In the genomic region with DNA sequence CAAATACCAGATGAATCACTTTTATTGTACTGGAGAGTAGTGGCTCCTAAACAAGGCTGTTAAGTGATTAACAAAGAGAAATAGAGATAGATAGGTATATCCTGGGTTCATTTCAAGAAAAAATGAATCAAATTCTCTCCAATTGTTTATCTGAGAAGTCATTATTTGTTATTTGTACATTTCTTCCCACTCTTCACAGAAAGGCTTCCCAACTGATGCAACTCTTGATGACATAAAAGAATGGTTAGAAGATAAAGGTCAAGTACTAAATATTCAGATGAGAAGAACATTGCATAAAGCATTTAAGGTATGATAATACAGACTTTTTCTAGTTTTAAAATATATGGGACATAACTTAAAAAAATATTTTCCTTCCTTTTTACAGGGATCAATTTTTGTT, we compare ENCODE assay signal across 14 cellular contexts. TPM values are rescaled to one million over a fixed set of nuclear protein-coding genes. Genes with fewer than 3 reads are reported as not detected.
DNase-seq lines count a peak whose midpoint lies in the region; ATAC-seq and TF ChIP-seq lines count a peak whose summit lies in the region.
"Had no signal": no experiment of that assay in that cellular context is flagged by ENCODE, and none has a peak within 500 bp of the region (broad histone marks: within the 10 kb centered on the region; RNA-seq: fewer than 3 reads in every experiment).

No MANE protein-coding gene starts in this region.

- no peak for TF ChIP-seq CTCF in DOHH2 (IDR thresholded peaks at IDR 0.05; ENCODE audit: low read depth, low read length, poor library complexity, severe bottlenecking)

- DNase-seq in activated naive CD8-positive, alpha-beta T cell treated with anti-CD3 and anti-CD28 coated beads, Interleukin-2, amount 50 U/mL, for 24 hours, result no peak
- no peak for DNase-seq in naive thymus-derived CD4-positive, alpha-beta T cell
- DNase-seq in NCI-H446 treated with DMSO at 0.1 percent for 48 hours (lab: John Stamatoyannopoulos, UW) (no peak), sciatic nerve (ENCODE audit: low spot score) (no peak), NCI-H2227 treated with DMSO at 0.1 percent for 48 hours (lab: John Stamatoyannopoulos, UW) (no peak), ecto neural progenitor cell (ENCODE audit: low spot score) (no peak)
- DNase-seq: Caco-2, DMS53, NCI-H187 treated with DMSO at 0.1 percent for 48 hours, NCI-H82, SK-N-SH had no signal

- CTCF ChIA-PET in naive thymus-derived CD4-positive, alpha-beta T cell (lab: Charles Lee), result interaction anchor here (0.7 kb wide), 1 partner anchor 17 kb away, joined by 3 read pairs; no protein-coding TSS in a partner anchor

- H3K9me3 Mint-ChIP-seq in activated naive CD8-positive, alpha-beta T cell treated with anti-CD3 and anti-CD28 coated beads, Interleukin-2, amount 50 U/mL, for 24 hours, result no peaks in the 10 kb centered on the region
- no peaks in the 10 kb centered on the region for H3K9me3 Mint-ChIP-seq in naive thymus-derived CD4-positive, alpha-beta T cell

- H3K36me3 Mint-ChIP-seq in activated naive CD8-positive, alpha-beta T cell treated with anti-CD3 and anti-CD28 coated beads, Interleukin-2, amount 50 U/mL, for 24 hours (ENCODE audit: low read depth), result peaks cover 48% of the 10 kb centered on the region
- H3K36me3 Mint-ChIP-seq in naive thymus-derived CD4-positive, alpha-beta T cell, result peaks cover 7 to 44% (median 27%) of the 10 kb centered on the region in 5 donors

- POLR2A ChIA-PET in naive thymus-derived CD4-positive, alpha-beta T cell (lab: Charles Lee), result interaction anchor here (1.3 kb wide), 1 partner anchor 18 kb away, joined by 6 read pairs; a partner anchor contains a TSS

- no peaks in the 10 kb centered on the region for H3K27me3 ChIP-seq in ACC112 (ENCODE audit: insufficient read depth, low read length)
- no peaks in the 10 kb centered on the region for H3K27me3 ChIP-seq in DOHH2 (ENCODE audit: control insufficient read depth, low read length)
- no peaks in the 10 kb centered on the region for H3K27me3 ChIP-seq in naive thymus-derived CD4-positive, alpha-beta T cell (ENCODE audit: control insufficient read depth in 2 of 2, insufficient read depth in 2 of 2, low read length in 2 of 2)

- no peak overlapping the region for H3K4me3 Mint-ChIP-seq in activated naive CD8-positive, alpha-beta T cell treated with anti-CD3 and anti-CD28 coated beads, Interleukin-2, amount 50 U/mL, for 24 hours
- no peak overlapping the region for H3K4me3 Mint-ChIP-seq in naive thymus-derived CD4-positive, alpha-beta T cell

- intact Hi-C loops in naive thymus-derived CD4-positive, alpha-beta T cell (cut with micrococcal nuclease), result no loop called here
- intact Hi-C loops in sciatic nerve (cut with DNase I), result no loop called here

- H3K27ac Mint-ChIP-seq in activated naive CD8-positive, alpha-beta T cell treated with anti-CD3 and anti-CD28 coated beads, Interleukin-2, amount 50 U/mL, for 24 hours, result peak overlapping the region; percentile 63
- peak overlapping the region in 5 of 9 donors; percentile 19 to 67 (median 39) for H3K27ac Mint-ChIP-seq in naive thymus-derived CD4-positive, alpha-beta T cell

- peaks cover 40% of the 10 kb centered on the region for H3K36me3 ChIP-seq in ACC112 (ENCODE audit: insufficient read depth, low read length)
- peaks cover 85% of the 10 kb centered on the region for H3K36me3 ChIP-seq in DOHH2 (ENCODE audit: control insufficient read depth, low read length)
- H3K36me3 ChIP-seq in naive thymus-derived CD4-positive, alpha-beta T cell (ENCODE audit: control insufficient read depth in 2 of 3, insufficient read depth in 3 of 3, low read length in 3 of 3), result peaks cover 17 to 58% (median 17%) of the 10 kb centered on the region in 3 experiments

- no peaks in the 10 kb centered on the region for H3K27me3 Mint-ChIP-seq in activated naive CD8-positive, alpha-beta T cell treated with anti-CD3 and anti-CD28 coated beads, Interleukin-2, amount 50 U/mL, for 24 hours
- no peaks in the 10 kb centered on the region for H3K27me3 Mint-ChIP-seq in naive thymus-derived CD4-positive, alpha-beta T cell

- no peak overlapping the region for H3K4me2 ChIP-seq in DOHH2 (ENCODE audit: low read length)
- H3K4me2 ChIP-seq: SK-N-SH had no signal

- no peaks in the 10 kb centered on the region for H3K9me3 ChIP-seq in DOHH2 (ENCODE audit: control insufficient read depth, insufficient read depth, low read length)
- H3K9me3 ChIP-seq in naive thymus-derived CD4-positive, alpha-beta T cell (ENCODE audit: control insufficient read depth in 2 of 3, low read length in 3 of 3), result no peaks in the 10 kb centered on the region
- H3K9me3 ChIP-seq: Caco-2, HAP-1, SK-N-SH had no signal

- ATAC-seq in activated naive CD8-positive, alpha-beta T cell treated with anti-CD3 and anti-CD28 coated beads, Interleukin-2, amount 50 U/mL, for 24 hours, result no peak
- no peak for ATAC-seq in naive thymus-derived CD4-positive, alpha-beta T cell
- no peak for ATAC-seq in sciatic nerve

- H3F3A ChIP-seq in DOHH2 (ENCODE audit: control insufficient read depth, insufficient read depth), result peaks cover 25% of the 10 kb centered on the region

- H4K20me1 ChIP-seq in DOHH2 (ENCODE audit: control insufficient read depth, insufficient read depth, low read depth, low read length), result no peaks in the 10 kb centered on the region

- H3K4me3 ChIP-seq in ACC112 (ENCODE audit: low read depth, low read length) (no peak overlapping the region), DOHH2 (ENCODE audit: low read length) (no peak overlapping the region)
- H3K4me3 ChIP-seq in naive thymus-derived CD4-positive, alpha-beta T cell (ENCODE audit: low read length), result no peak overlapping the region
- H3K4me3 ChIP-seq: HAP-1 had no signal

- H3K4me1 Mint-ChIP-seq in activated naive CD8-positive, alpha-beta T cell treated with anti-CD3 and anti-CD28 coated beads, Interleukin-2, amount 50 U/mL, for 24 hours, result peaks cover 16% of the 10 kb centered on the region
- peaks cover 0 to 27% (median 21%) of the 10 kb centered on the region in 7 donors for H3K4me1 Mint-ChIP-seq in naive thymus-derived CD4-positive, alpha-beta T cell

- no peak overlapping the region for H2AFZ ChIP-seq in ACC112 (ENCODE audit: low read length, unreplicated experiment)

- H3K4me1 ChIP-seq in ACC112 (ENCODE audit: control insufficient read depth, insufficient read depth, low read length, unreplicated experiment), result peaks cover 44% of the 10 kb centered on the region
- peaks cover 29% of the 10 kb centered on the region for H3K4me1 ChIP-seq in DOHH2 (ENCODE audit: control insufficient read depth, low read length)
- H3K4me1 ChIP-seq in naive thymus-derived CD4-positive, alpha-beta T cell (ENCODE audit: control insufficient read depth in 2 of 2, insufficient read depth in 2 of 2, low read length in 2 of 2), result peaks cover 0 to 3% of the 10 kb centered on the region in 2 donors
- H3K4me1 ChIP-seq: Caco-2 had no signal

- peak overlapping the region; percentile 88 for H3K27ac ChIP-seq in ACC112 (ENCODE audit: low read depth, low read length)
- H3K27ac ChIP-seq in DOHH2 (ENCODE audit: low read depth, low read length), result peak overlapping the region; percentile 7; the same call in 1 of the 2 replicates
- peak overlapping the region; percentile 32 for H3K27ac ChIP-seq in naive thymus-derived CD4-positive, alpha-beta T cell (ENCODE audit: low read depth, low read length)

- H3K79me2 ChIP-seq in ACC112 (ENCODE audit: control insufficient read depth, insufficient read depth, low read length, unreplicated experiment) (peaks cover 29% of the 10 kb centered on the region), DOHH2 (ENCODE audit: control insufficient read depth, low read length) (peaks cover 40% of the 10 kb centered on the region)

- no peaks in the 10 kb centered on the region for H3K9me2 ChIP-seq in DOHH2 (replicated peaks; ENCODE audit: control insufficient read depth, low read length)
- H3K9me2 ChIP-seq: SK-N-SH had no signal

RNA-seq across cellular contexts. Expression of a gene that starts 7.9 kb away (rescaled TPM):
- total RNA-seq in naive thymus-derived CD4-positive, alpha-beta T cell, result 100 to 1,000 TPM in 3 of 5 experiments, 10 to 100 TPM in 2; 88.3 to 104 (median 102) TPM
- polyA plus RNA-seq in naive thymus-derived CD4-positive, alpha-beta T cell, result 100 to 1,000 TPM in 1 of 2 donors, 10 to 100 TPM in 1; 80.5 to 150 TPM
- total RNA-seq in sciatic nerve, result 74.6 TPM

RNA-seq across cellular contexts. Expression of a gene that starts 18.1 kb away (rescaled TPM):
- total RNA-seq in naive thymus-derived CD4-positive, alpha-beta T cell, result 10 to 100 TPM; 21.1 to 52.9 (median 44.2) TPM
- 100 to 1,000 TPM; 112 to 149 TPM for polyA plus RNA-seq in naive thymus-derived CD4-positive, alpha-beta T cell
- 43.1 TPM for total RNA-seq in sciatic nerve

RNA-seq across cellular contexts. Expression of a gene that starts 20.7 kb away (rescaled TPM):
- total RNA-seq in naive thymus-derived CD4-positive, alpha-beta T cell, result 10 to 100 TPM; 28.4 to 48.2 (median 44.6) TPM
- 10 to 100 TPM in 1 of 2 donors, 1 to 10 TPM in 1; 7.7 to 12.5 TPM for polyA plus RNA-seq in naive thymus-derived CD4-positive, alpha-beta T cell
- 80.3 TPM for total RNA-seq in sciatic nerve

Comparison
In these comparisons a context has a peak if more than half of its experiments do, and no peak if none do; other contexts are left out.
1. H3K27ac ChIP-seq: peak in every context shown above with its lines; median percentile 88 in ACC112; 32 in naive thymus-derived CD4-positive, alpha-beta T cell; 7 in DOHH2.